22 cellular contexts compared by ENCODE assay signal in genomic region chr6:40128149-40128548, GRCh38.
DNase-seq lines count a peak whose midpoint lies in the region; ATAC-seq, FAIRE-seq and TF ChIP-seq lines count a peak whose summit lies in the region.
"Had no signal": no experiment of that assay in that cellular context is flagged by ENCODE, and none has a peak within 500 bp of the region (broad histone marks: within the 10 kb centered on the region; RNA-seq: fewer than 3 reads in every experiment).

No MANE protein-coding gene starts in this region.

- in situ Hi-C loops in ACHN (cut with HindIII; ENCODE audit: low pct_ligation_motif_present, low pct_unique_long_range_greater_than_20kb, low sequenced_read_pairs) = no loop called here

- H3K4me1 ChIP-seq in lower lobe of right lung = no peaks in the 10 kb centered on the region
- H3K4me1 ChIP-seq in small intestine (ENCODE audit: control insufficient read depth in 2 of 2, insufficient read depth in 1 of 2, low read depth in 1 of 2, low read length in 1 of 2) = no peaks in the 10 kb centered on the region
- no peaks in the 10 kb centered on the region for H3K4me1 ChIP-seq in right cardiac atrium (ENCODE audit: control insufficient read depth, insufficient read depth, low read length)
- H3K4me1 ChIP-seq: BE2C; BLaER1 treated with 17β-estradiol and CSF1 and Interleukin-3, amounts not matched to agents 10 nM and 100 nM; HAP-1 had no signal

- H3K27ac ChIP-seq in lower lobe of right lung (no peak overlapping the region), small intestine (ENCODE audit: low read depth in 1 of 2, low read length in 1 of 2) (no peak overlapping the region), right cardiac atrium (ENCODE audit: low read length) (no peak overlapping the region)
- H3K27ac ChIP-seq: 22Rv1; BLaER1 treated with 17β-estradiol and CSF1 and Interleukin-3, amounts not matched to agents 10 nM and 100 nM had no signal

- DNase-seq in ACHN (peak; percentile 23), epithelial cell of proximal tubule (ENCODE audit: low read depth) (peak; percentile 27), lower lobe of right lung (no peak), small intestine (peak; percentile 76), NCI-H2081 (lab: John Stamatoyannopoulos, UW) (no peak), COR-L47 (lab: John Stamatoyannopoulos, UW) (no peak), right cardiac atrium (no peak)
- DNase-seq: AML-193; BE2C; CD4-positive, alpha-beta T cell; CD8-positive, alpha-beta memory T cell; DMS153; DND-41; GOT3 had no signal

- no peak for TF ChIP-seq CTCF in epithelial cell of proximal tubule (conservative IDR thresholded peaks at IDR 0.05; ENCODE audit: low read depth, low read length)
- no peak for TF ChIP-seq CTCF in lower lobe of right lung (IDR thresholded peaks at IDR 0.05)

- WGBS in small intestine, 3 donors = 76 to 84% (median 80%) methylated on average over 2 of the region's 2 CpGs
- WGBS in right cardiac atrium = 75% methylated on average over 2 of the region's 2 CpGs

- H3K4me3 ChIP-seq in epithelial cell of proximal tubule (ENCODE audit: low read depth, low read length) (no peak overlapping the region), lower lobe of right lung (no peak overlapping the region), small intestine (ENCODE audit: low read depth in 1 of 2, low read length in 2 of 2) (no peak overlapping the region), right cardiac atrium (ENCODE audit: low read length) (no peak overlapping the region)
- H3K4me3 ChIP-seq: BLaER1 treated with 17β-estradiol and CSF1 and Interleukin-3, amounts not matched to agents 10 nM and 100 nM; HAP-1 had no signal

- FAIRE-seq in small intestine (lab: Jason Lieb, UNC) = no peak
- FAIRE-seq: A204.1, G401.6, GM12892, H54 had no signal

- H3K27me3 ChIP-seq in lower lobe of right lung (ENCODE audit: low read depth) = no peaks in the 10 kb centered on the region
- no peaks in the 10 kb centered on the region for H3K27me3 ChIP-seq in small intestine (ENCODE audit: control insufficient read depth in 2 of 2, insufficient read depth in 2 of 2, low read length in 2 of 2)
- H3K27me3 ChIP-seq in right cardiac atrium (ENCODE audit: control insufficient read depth, insufficient read depth) = no peaks in the 10 kb centered on the region
- H3K27me3 ChIP-seq: BE2C; BLaER1 treated with 17β-estradiol and CSF1 and Interleukin-3, amounts not matched to agents 10 nM and 100 nM had no signal

- intact Hi-C loops in lower lobe of right lung (cut with DNase I) = no loop called here
- intact Hi-C loops in right cardiac atrium (cut with DNase I) = no loop called here

- no peaks in the 10 kb centered on the region for H3K9me3 ChIP-seq in lower lobe of right lung
- H3K9me3 ChIP-seq in small intestine (ENCODE audit: control insufficient read depth, low read depth) = no peaks in the 10 kb centered on the region
- H3K9me3 ChIP-seq in right cardiac atrium (ENCODE audit: control insufficient read depth, low read length) = no peaks in the 10 kb centered on the region
- H3K9me3 ChIP-seq: BE2C, HAP-1 had no signal

- ATAC-seq in lower lobe of right lung (peak; percentile 47 to 68), HG03280 (IDR thresholded peaks at IDR 0.05; ENCODE audit: unreplicated experiment) (no peak), right cardiac atrium (no peak)

- H3K36me3 ChIP-seq in lower lobe of right lung (no peaks in the 10 kb centered on the region), small intestine (ENCODE audit: control insufficient read depth in 2 of 2, insufficient read depth in 2 of 2, low read length in 2 of 2) (no peaks in the 10 kb centered on the region)
- H3K36me3 ChIP-seq: BE2C; BLaER1 treated with 17β-estradiol and CSF1 and Interleukin-3, amounts not matched to agents 10 nM and 100 nM; HAP-1 had no signal

Comparison
In these comparisons a context has a peak if more than half of its experiments do, and no peak if none do; other contexts are left out.
1. DNase-seq: peak in ACHN (single experiment), epithelial cell of proximal tubule (single experiment) and small intestine (single experiment); none in lower lobe of right lung (single experiment), NCI-H2081 (0 of 2), COR-L47 (single experiment) and right cardiac atrium (0 of 3).
2. ATAC-seq: peak in lower lobe of right lung (2 of 2); none in HG03280 (single experiment) and right cardiac atrium (0 of 2).